Comparison of ENCODE assay signal across 24 cellular contexts in genomic region chr7:1859266-1860035, GRCh38.
DNase-seq lines count a peak whose midpoint lies in the region; ATAC-seq, FAIRE-seq and TF ChIP-seq lines count a peak whose summit lies in the region.
"Had no signal": no experiment of that assay in that cellular context is flagged by ENCODE, and none has a peak within 500 bp of the region (broad histone marks: within the 10 kb centered on the region; RNA-seq: fewer than 3 reads in every experiment).

No MANE protein-coding gene starts in this region.

- no peak overlapping the region for H4K91ac ChIP-seq in neuronal stem cell (ENCODE audit: low read depth, low read length, poor library complexity)

- H3K27me3 ChIP-seq in BE2C (no peaks in the 10 kb centered on the region), K562 (ENCODE audit: control insufficient read depth in 2 of 2, insufficient read depth in 2 of 2, low read length in 2 of 2) (no peaks in the 10 kb centered on the region), neuronal stem cell (ENCODE audit: control insufficient read depth in 3 of 3, insufficient read depth in 3 of 3, low read depth in 1 of 3, low read length in 3 of 3) (no peaks in the 10 kb centered on the region)
- H3K27me3 ChIP-seq: SJCRH30 had no signal

- H3K9me1 ChIP-seq in K562 (ENCODE audit: control insufficient read depth, insufficient read depth, low read length): peaks cover 3% of the 10 kb centered on the region

- H3K79me1 ChIP-seq in neuronal stem cell (ENCODE audit: low read depth, low read length): peaks cover 17% of the 10 kb centered on the region

- H3K9me3 ChIP-seq in BE2C: no peaks in the 10 kb centered on the region
- H3K9me3 ChIP-seq in K562 (replicated peaks; ENCODE audit: control insufficient read depth, insufficient read depth, low read depth, low read length): peaks cover 3% of the 10 kb centered on the region
- H3K9me3 ChIP-seq in neuronal stem cell (replicated peaks in 1 of 2; ENCODE audit: control insufficient read depth in 2 of 2, insufficient read depth in 1 of 2, low read depth in 1 of 2, low read length in 2 of 2): peaks cover 0 to 3% of the 10 kb centered on the region in 2 donors
- H3K9me3 ChIP-seq: SJCRH30 had no signal

- H3K18ac ChIP-seq in neuronal stem cell (ENCODE audit: low read length): no peak overlapping the region

- TF ChIP-seq CTCF in BE2C (IDR thresholded peaks at IDR 0.05; ENCODE audit: low read depth, low read length) (no peak), K562 (IDR thresholded peaks at IDR 0.05 in 2 of 3, conservative IDR thresholded peaks at IDR 0.05 in 1 of 3; ENCODE audit: insufficient read depth in 2 of 3, low read depth in 1 of 3, low read length in 3 of 3) (no peak)

- FAIRE-seq in K562 (lab: Jason Lieb, UNC): peak; percentile 29
- FAIRE-seq: D721Med, H1 had no signal

- no peak for TF ChIP-seq POLR2A in K562 (conservative IDR thresholded peaks at IDR 0.05)

- H2AK5ac ChIP-seq in neuronal stem cell (ENCODE audit: low read depth, low read length): no peak overlapping the region

- no peak overlapping the region for H2BK5ac ChIP-seq in neuronal stem cell (ENCODE audit: low read length)

- TF ChIP-seq EP300 in K562 (IDR thresholded peaks at IDR 0.05; ENCODE audit: low read length): no peak

- 85% methylated on average over 24 of the region's 26 CpGs for WGBS in K562 (ENCODE audit: insufficient coverage, low coverage, missing lambda C conversion rate)
- WGBS in neuronal stem cell (ENCODE audit: extremely low coverage in 2 of 2, insufficient read length in 2 of 2, insufficient replicate concordance in 1 of 2), 2 donors: no CpG with 5 or more reads among the region's 26 CpGs

- DNase-seq in Right ventricle myocardium inferior (ENCODE audit: missing footprints) (peak; percentile 67), cardiac septum (ENCODE audit: low spot score) (no peak), BE2C (peak; percentile 12), K562 (ENCODE audit: extremely low read depth in 1 of 4, low spot score in 3 of 4) (no peak), neuronal stem cell (ENCODE audit: low spot score) (no peak), glomerular visceral epithelial cell (ENCODE audit: extremely low spot score) (no peak), SKM-1 treated with dmso at 0.1 percent for 144 hours (lab: John Stamatoyannopoulos, UW; ENCODE audit: unreplicated experiment) (no peak)
- DNase-seq: 8988T, AML-193, EL, GF-D8, MM.1S, NCI-H1048, NCI-H1417 treated with DMSO at 0.1 percent for 48 hours, NCI-H187, NCI-H510A, NCI-H748 treated with DMSO at 0.1 percent for 48 hours, PC-9, RPMI8226, SJCRH30 had no signal

- H3K23ac ChIP-seq in neuronal stem cell (ENCODE audit: low read depth, low read length, poor library complexity): peak overlapping the region; percentile 35

- H3K27ac ChIP-seq in K562 (ENCODE audit: extremely low read depth, low read depth, low read length): no peak overlapping the region
- H3K27ac ChIP-seq in neuronal stem cell (replicated peaks; ENCODE audit: low read length): no peak overlapping the region
- H3K27ac ChIP-seq: PC-9, SJCRH30 had no signal

- no peak overlapping the region for H2AFZ ChIP-seq in K562 (ENCODE audit: low read depth, low read length)
- no peak overlapping the region for H2AFZ ChIP-seq in neuronal stem cell (ENCODE audit: low read length)
- H2AFZ ChIP-seq: PC-9 had no signal

- H3K36me3 ChIP-seq in BE2C (no peaks in the 10 kb centered on the region; the same call in 1 of the 2 replicates), K562 (ENCODE audit: control insufficient read depth, insufficient read depth, low read length) (no peaks in the 10 kb centered on the region; the same call in 2 of the 3 replicates), neuronal stem cell (replicated peaks in 1 of 2; ENCODE audit: control insufficient read depth in 2 of 2, insufficient read depth in 2 of 2, low read length in 2 of 2) (no peaks in the 10 kb centered on the region)
- H3K36me3 ChIP-seq: SJCRH30 had no signal

- no peak overlapping the region for H3K14ac ChIP-seq in neuronal stem cell (ENCODE audit: low read length)

- TF ChIP-seq RAD21 in K562 (CRISPR knock-in tag; conservative IDR thresholded peaks at IDR 0.05 in 1 of 2, IDR thresholded peaks at IDR 0.05 in 1 of 2): no peak

- no peak overlapping the region for H2BK15ac ChIP-seq in neuronal stem cell (ENCODE audit: low read length)

- H3K9ac ChIP-seq in K562 (ENCODE audit: insufficient read depth in 1 of 2, low read depth in 2 of 2, low read length in 2 of 2): 0 out of 4 replicates have a peak overlapping the region, but pooled peaks of 1 of the 2 experiments have one; percentile 74
- no peak overlapping the region for H3K9ac ChIP-seq in neuronal stem cell (ENCODE audit: low read depth, low read length, poor library complexity)

- intact Hi-C loops in Right ventricle myocardium inferior (cut with DNase I) (no loop called here), cardiac septum (cut with DNase I) (no loop called here), K562 (cut with micrococcal nuclease) (loop anchor here (10.0 kb wide), 1 partner anchor 245 kb away; no protein-coding TSS in a partner anchor)

- no peaks in the 10 kb centered on the region for H4K20me1 ChIP-seq in K562 (replicated peaks; ENCODE audit: control insufficient read depth, insufficient read depth, low read length)

- H3K4me2 ChIP-seq in K562 (ENCODE audit: insufficient read depth, low read length): no peak overlapping the region
- no peak overlapping the region for H3K4me2 ChIP-seq in neuronal stem cell (ENCODE audit: insufficient read depth, low read length, poor library complexity, severe bottlenecking)
- H3K4me2 ChIP-seq: PC-9 had no signal

- no peak overlapping the region for H4K8ac ChIP-seq in neuronal stem cell (ENCODE audit: low read depth, low read length)

- BruUV-seq in K562 (replicated peaks; lab: Mats Ljungman, UMichigan): no TSS peak

- peaks cover 18% of the 10 kb centered on the region for H3K79me2 ChIP-seq in K562 (ENCODE audit: control insufficient read depth, insufficient read depth, low read length)

- ATAC-seq in Right ventricle myocardium inferior (no peak), K562 (no peak), GM19395 (IDR thresholded peaks at IDR 0.05; ENCODE audit: unreplicated experiment) (no peak)
- ATAC-seq: HCT116 had no signal

- H3K4me1 ChIP-seq in BE2C (peaks cover 40% of the 10 kb centered on the region), K562 (replicated peaks in 1 of 2; ENCODE audit: control insufficient read depth in 2 of 2, insufficient read depth in 2 of 2, low read length in 2 of 2) (peaks cover 25 to 97% of the 10 kb centered on the region in 2 experiments), neuronal stem cell (ENCODE audit: control insufficient read depth in 2 of 2, insufficient read depth in 1 of 2, low read depth in 1 of 2, low read length in 2 of 2) (peaks cover 5 to 6% of the 10 kb centered on the region in 2 donors)
- H3K4me1 ChIP-seq: SJCRH30 had no signal

- in situ Hi-C loops in K562 (cut with MboI): no loop called here

- no peak overlapping the region for H3K4me3 ChIP-seq in BE2C (ENCODE audit: low read depth, low read length)
- H3K4me3 ChIP-seq in K562: no peak overlapping the region
- no peak overlapping the region for H3K4me3 ChIP-seq in neuronal stem cell (ENCODE audit: low read length in 2 of 2)
- H3K4me3 ChIP-seq: PC-9, SJCRH30 had no signal

- POLR2A ChIA-PET in K562 (lab: Yijun Ruan, JAX): no interaction called here

- H2BK12ac ChIP-seq in neuronal stem cell (ENCODE audit: low read length): no peak overlapping the region

- CTCF ChIA-PET in K562 (lab: Yijun Ruan, JAX; ENCODE audit: low intra/inter-chr PET ratio): no interaction called here

- no peak overlapping the region for H2BK120ac ChIP-seq in neuronal stem cell (ENCODE audit: low read depth, low read length)

- H3K4ac ChIP-seq in neuronal stem cell (ENCODE audit: low read length): no peak overlapping the region

TF ChIP-seq in K562, 482 proteins besides CTCF, POLR2A, EP300 and RAD21 (continues in another document):
- TF ChIP-seq HNRNPUL1 (IDR thresholded peaks at IDR 0.05; ENCODE audit: low read length) (no peak), IFI16 (CRISPR knock-in tag; IDR thresholded peaks at IDR 0.05) (no peak), TFAM (CRISPR knock-in tag; conservative IDR thresholded peaks at IDR 0.05) (no peak), ZNF512 (tag; IDR thresholded peaks at IDR 0.05) (no peak), KAT2B (IDR thresholded peaks at IDR 0.05; ENCODE audit: low read depth, low read length) (no peak), FOXJ2 (tag; IDR thresholded peaks at IDR 0.05) (no peak), MCM2 (IDR thresholded peaks at IDR 0.05; ENCODE audit: low read depth) (no peak)

Comparison
In these comparisons a context has a peak if more than half of its experiments do, and no peak if none do; other contexts are left out.
1. DNase-seq: peak in Right ventricle myocardium inferior (single experiment) and BE2C (single experiment); none in cardiac septum (single experiment), K562 (0 of 4), neuronal stem cell (single experiment), glomerular visceral epithelial cell (single experiment) and SKM-1 treated with dmso at 0.1 percent for 144 hours (single experiment).